In genomic region chr1:36178479-36179219, GRCh38 we compare ENCODE assay signal across 2 cellular contexts.
TF ChIP-seq lines count a peak whose summit lies in the region.

No MANE protein-coding gene starts in this region.

TF ChIP-seq in SK-N-SH, 30 proteins besides CTCF, POLR2A, EP300 and RAD21:
- TF ChIP-seq REST (IDR thresholded peaks at IDR 0.05; ENCODE audit: low read depth, low read length) (no peak), CHD2 (IDR thresholded peaks at IDR 0.05; ENCODE audit: low read length, partially characterized antibody) (no peak), RFX5 (IDR thresholded peaks at IDR 0.05; ENCODE audit: low read length) (no peak), MAX (IDR thresholded peaks at IDR 0.05; ENCODE audit: low read depth) (no peak), GABPA (IDR thresholded peaks at IDR 0.05; ENCODE audit: low read depth) (no peak), SMC3 (IDR thresholded peaks at IDR 0.05; ENCODE audit: low read depth, low read length) (no peak), TAF1 (IDR thresholded peaks at IDR 0.05; ENCODE audit: borderline replicate concordance, low read depth, low read length) (no peak), TEAD4 (IDR thresholded peaks at IDR 0.05; ENCODE audit: borderline replicate concordance, insufficient read depth) (no peak), GATA2 (CRISPR knock-in tag; IDR thresholded peaks at IDR 0.05) (no peak), RCOR1 (IDR thresholded peaks at IDR 0.05; ENCODE audit: low read length) (no peak), POLR2AphosphoS5 (IDR thresholded peaks at IDR 0.05; ENCODE audit: low read depth, low read length) (no peak), YY1 (IDR thresholded peaks at IDR 0.05; ENCODE audit: low read depth) (no peak), RXRA (IDR thresholded peaks at IDR 0.05; ENCODE audit: borderline replicate concordance, low read depth) (no peak), USF1 (IDR thresholded peaks at IDR 0.05; ENCODE audit: borderline replicate concordance, low read depth) (no peak), SIN3A (IDR thresholded peaks at IDR 0.05; ENCODE audit: borderline replicate concordance, low read depth, low read length) (no peak)
- TF ChIP-seq, protein P1, sequence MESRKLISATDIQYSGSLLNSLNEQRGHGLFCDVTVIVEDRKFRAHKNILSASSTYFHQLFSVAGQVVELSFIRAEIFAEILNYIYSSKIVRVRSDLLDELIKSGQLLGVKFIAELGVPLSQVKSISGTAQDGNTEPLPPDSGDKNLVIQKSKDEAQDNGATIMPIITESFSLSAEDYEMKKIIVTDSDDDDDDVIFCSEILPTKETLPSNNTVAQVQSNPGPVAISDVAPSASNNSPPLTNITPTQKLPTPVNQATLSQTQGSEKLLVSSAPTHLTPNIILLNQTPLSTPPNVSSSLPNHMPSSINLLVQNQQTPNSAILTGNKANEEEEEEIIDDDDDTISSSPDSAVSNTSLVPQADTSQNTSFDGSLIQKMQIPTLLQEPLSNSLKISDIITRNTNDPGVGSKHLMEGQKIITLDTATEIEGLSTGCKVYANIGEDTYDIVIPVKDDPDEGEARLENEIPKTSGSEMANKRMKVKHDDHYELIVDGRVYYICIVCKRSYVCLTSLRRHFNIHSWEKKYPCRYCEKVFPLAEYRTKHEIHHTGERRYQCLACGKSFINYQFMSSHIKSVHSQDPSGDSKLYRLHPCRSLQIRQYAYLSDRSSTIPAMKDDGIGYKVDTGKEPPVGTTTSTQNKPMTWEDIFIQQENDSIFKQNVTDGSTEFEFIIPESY (IDR thresholded peaks at IDR 0.05; ENCODE audit: borderline replicate concordance, low read depth): no peak
- TF ChIP-seq, protein P2, sequence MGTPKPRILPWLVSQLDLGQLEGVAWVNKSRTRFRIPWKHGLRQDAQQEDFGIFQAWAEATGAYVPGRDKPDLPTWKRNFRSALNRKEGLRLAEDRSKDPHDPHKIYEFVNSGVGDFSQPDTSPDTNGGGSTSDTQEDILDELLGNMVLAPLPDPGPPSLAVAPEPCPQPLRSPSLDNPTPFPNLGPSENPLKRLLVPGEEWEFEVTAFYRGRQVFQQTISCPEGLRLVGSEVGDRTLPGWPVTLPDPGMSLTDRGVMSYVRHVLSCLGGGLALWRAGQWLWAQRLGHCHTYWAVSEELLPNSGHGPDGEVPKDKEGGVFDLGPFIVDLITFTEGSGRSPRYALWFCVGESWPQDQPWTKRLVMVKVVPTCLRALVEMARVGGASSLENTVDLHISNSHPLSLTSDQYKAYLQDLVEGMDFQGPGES (IDR thresholded peaks at IDR 0.05; ENCODE audit: low read depth, low read length): no peak

TF ChIP-seq in SK-N-SH treated with all-trans-retinoic acid at 6 μM for 48 hours, 23 proteins besides CTCF, POLR2A, EP300 and RAD21 (continued from another document):
- TF ChIP-seq TSHZ2 (CRISPR knock-in tag; IDR thresholded peaks at IDR 0.05) (no peak), CSDC2 (CRISPR knock-in tag; IDR thresholded peaks at IDR 0.05) (no peak), BACH2 (CRISPR knock-in tag; IDR thresholded peaks at IDR 0.05; ENCODE audit: borderline replicate concordance) (no peak), TCF4 (CRISPR knock-in tag; IDR thresholded peaks at IDR 0.05; ENCODE audit: borderline replicate concordance) (no peak), CSRNP3 (CRISPR knock-in tag; IDR thresholded peaks at IDR 0.05) (no peak), ISL1 (CRISPR knock-in tag; IDR thresholded peaks at IDR 0.05) (no peak), ZNF8 (CRISPR knock-in tag; IDR thresholded peaks at IDR 0.05) (no peak), ESRRG (CRISPR knock-in tag; IDR thresholded peaks at IDR 0.05) (no peak)
